In genomic region chr6:15382089-15382488, GRCh38 we compare ENCODE assay signal across 20 cellular contexts.
A peak's percentile ranks its signal among the peaks of the same experiment; 100 is the strongest.
DNase-seq lines count a peak whose midpoint lies in the region; ATAC-seq and TF ChIP-seq lines count a peak whose summit lies in the region.
"Had no signal": no experiment of that assay in that cellular context is flagged by ENCODE, and none has a peak within 500 bp of the region (broad histone marks: within the 10 kb centered on the region; RNA-seq: fewer than 3 reads in every experiment).

No MANE protein-coding gene starts in this region.

- no peaks in the 10 kb centered on the region for H3K9me3 Mint-ChIP-seq in activated T-cell treated with anti-CD3 and anti-CD28 coated beads, Interleukin-2, amount 50 U/mL, for 24 hours
- no peaks in the 10 kb centered on the region for H3K9me3 Mint-ChIP-seq in CD4-positive, alpha-beta T cell
- H3K9me3 Mint-ChIP-seq in activated T-helper 17 cell treated with anti-CD3 and anti-CD28 coated beads, Interleukin-2, amount 50 U/mL, for 72 hours: peaks cover under 1% of the 10 kb centered on the region
- peaks cover 0 to 2% (median 0%) of the 10 kb centered on the region in 7 donors for H3K9me3 Mint-ChIP-seq in naive B cell

- intact Hi-C loops in CD4-positive, alpha-beta T cell (cut with DNase I, micrococcal nuclease): no loop called here

- H3K27me3 Mint-ChIP-seq in activated T-cell treated with anti-CD3 and anti-CD28 coated beads, Interleukin-2, amount 50 U/mL, for 24 hours: no peaks in the 10 kb centered on the region
- H3K27me3 Mint-ChIP-seq in CD4-positive, alpha-beta T cell: no peaks in the 10 kb centered on the region
- no peaks in the 10 kb centered on the region for H3K27me3 Mint-ChIP-seq in activated T-helper 17 cell treated with anti-CD3 and anti-CD28 coated beads, Interleukin-2, amount 50 U/mL, for 72 hours
- no peaks in the 10 kb centered on the region for H3K27me3 Mint-ChIP-seq in naive B cell

- no peak overlapping the region for H3K27ac ChIP-seq in CD4-positive, alpha-beta T cell (ENCODE audit: low read depth, low read length)
- H3K27ac ChIP-seq: A549, Peyer's patch, SJSA1 had no signal

- in situ Hi-C loops in G401 (cut with HindIII; ENCODE audit: low sequenced_read_pairs): no loop called here

- CTCF ChIA-PET in CD4-positive, alpha-beta T cell (lab: Charles Lee): no interaction called here

- no peaks in the 10 kb centered on the region for H3K27me3 ChIP-seq in CD4-positive, alpha-beta T cell (ENCODE audit: control insufficient read depth, insufficient read depth, low read length)
- H3K27me3 ChIP-seq: Peyer's patch, SJSA1 had no signal

- no peak overlapping the region for H3K4me3 Mint-ChIP-seq in activated T-cell treated with anti-CD3 and anti-CD28 coated beads, Interleukin-2, amount 50 U/mL, for 24 hours
- H3K4me3 Mint-ChIP-seq in CD4-positive, alpha-beta T cell: no peak overlapping the region
- H3K4me3 Mint-ChIP-seq in activated T-helper 17 cell treated with anti-CD3 and anti-CD28 coated beads, Interleukin-2, amount 50 U/mL, for 72 hours: no peak overlapping the region
- H3K4me3 Mint-ChIP-seq in naive B cell: peak overlapping the region in 3 of 8 donors; percentile 7 to 53 (median 27)

- TF ChIP-seq CTCF in CD4-positive, alpha-beta T cell (IDR thresholded peaks at IDR 0.05): no peak

- no peak for ATAC-seq in CD4-positive, alpha-beta T cell (ENCODE audit: poor library complexity)
- no peak for ATAC-seq in activated T-helper 17 cell treated with anti-CD3 and anti-CD28 coated beads, Interleukin-2, amount 50 U/mL, for 72 hours (replicated peaks)
- ATAC-seq in naive B cell (ENCODE audit: low read depth in 2 of 2): peak in 1 of 2 donors; percentile 58
- ATAC-seq in GM19328 (IDR thresholded peaks at IDR 0.05; ENCODE audit: unreplicated experiment): no peak
- no peak for ATAC-seq in HG03439 (IDR thresholded peaks at IDR 0.05; ENCODE audit: unreplicated experiment)
- ATAC-seq: A549 had no signal

- H3K27ac Mint-ChIP-seq in activated T-cell treated with anti-CD3 and anti-CD28 coated beads, Interleukin-2, amount 50 U/mL, for 24 hours: peak overlapping the region; percentile 31
- H3K27ac Mint-ChIP-seq in CD4-positive, alpha-beta T cell: peak overlapping the region; percentile 18
- peak overlapping the region; percentile 40 for H3K27ac Mint-ChIP-seq in activated T-helper 17 cell treated with anti-CD3 and anti-CD28 coated beads, Interleukin-2, amount 50 U/mL, for 72 hours
- peak overlapping the region in 4 of 6 donors; percentile 44 to 86 (median 77) for H3K27ac Mint-ChIP-seq in naive B cell

- no peak for DNase-seq in activated T-cell treated with anti-CD3 and anti-CD28 coated beads, Interleukin-2, amount 50 U/mL, for 24 hours
- no peak for DNase-seq in activated T-cell treated with anti-CD3 and anti-CD28 coated beads for 4 hours
- DNase-seq in CD4-positive, alpha-beta T cell: no peak
- no peak for DNase-seq in naive B cell
- DNase-seq in G401 (ENCODE audit: low spot score): no peak
- DNase-seq: C1 segment of cervical spinal cord; DMS79 treated with DMSO at 0.1 percent for 48 hours; HCEC 1CT; MM.1S; NCI-H1092 treated with DMSO at 0.1 percent for 48 hours; NCI-H2081; NCI-H510A; NCI-H748 treated with DMSO at 0.1 percent for 48 hours; NK-92 treated with Interleukin-12 subunit alpha and Interleukin-12 subunit beta, amount 100 ng/mL, for 24 hours; Peyer's patch had no signal

- peaks cover 47% of the 10 kb centered on the region for H3K36me3 Mint-ChIP-seq in activated T-cell treated with anti-CD3 and anti-CD28 coated beads, Interleukin-2, amount 50 U/mL, for 24 hours (ENCODE audit: low read depth)
- peaks cover 10% of the 10 kb centered on the region for H3K36me3 Mint-ChIP-seq in CD4-positive, alpha-beta T cell (ENCODE audit: low read depth)
- peaks cover 35% of the 10 kb centered on the region for H3K36me3 Mint-ChIP-seq in activated T-helper 17 cell treated with anti-CD3 and anti-CD28 coated beads, Interleukin-2, amount 50 U/mL, for 72 hours (ENCODE audit: low read depth)
- peaks cover 2 to 3% of the 10 kb centered on the region in 2 donors for H3K36me3 Mint-ChIP-seq in naive B cell

- H3K4me1 Mint-ChIP-seq in activated T-cell treated with anti-CD3 and anti-CD28 coated beads, Interleukin-2, amount 50 U/mL, for 24 hours (ENCODE audit: low read depth): peaks cover 78% of the 10 kb centered on the region
- H3K4me1 Mint-ChIP-seq in CD4-positive, alpha-beta T cell (ENCODE audit: low read depth): peaks cover 86% of the 10 kb centered on the region
- peaks cover 42% of the 10 kb centered on the region for H3K4me1 Mint-ChIP-seq in activated T-helper 17 cell treated with anti-CD3 and anti-CD28 coated beads, Interleukin-2, amount 50 U/mL, for 72 hours
- peaks cover 58 to 93% (median 93%) of the 10 kb centered on the region in 3 donors for H3K4me1 Mint-ChIP-seq in naive B cell

- no peaks in the 10 kb centered on the region for H3K9me3 ChIP-seq in CD4-positive, alpha-beta T cell (ENCODE audit: control insufficient read depth, low read length)
- H3K9me3 ChIP-seq: A549, Peyer's patch, SJSA1 had no signal

- POLR2A ChIA-PET in CD4-positive, alpha-beta T cell (lab: Charles Lee): no interaction called here

Comparison
In these comparisons a context has a peak if more than half of its experiments do, and no peak if none do; other contexts are left out.
1. H3K27ac Mint-ChIP-seq: peak in every context shown above with its lines; median percentile 77 in naive B cell; 40 in activated T-helper 17 cell treated with anti-CD3 and anti-CD28 coated beads, Interleukin-2, amount 50 U/mL, for 72 hours; 31 in activated T-cell treated with anti-CD3 and anti-CD28 coated beads, Interleukin-2, amount 50 U/mL, for 24 hours; 18 in CD4-positive, alpha-beta T cell.